In the genomic region with DNA sequence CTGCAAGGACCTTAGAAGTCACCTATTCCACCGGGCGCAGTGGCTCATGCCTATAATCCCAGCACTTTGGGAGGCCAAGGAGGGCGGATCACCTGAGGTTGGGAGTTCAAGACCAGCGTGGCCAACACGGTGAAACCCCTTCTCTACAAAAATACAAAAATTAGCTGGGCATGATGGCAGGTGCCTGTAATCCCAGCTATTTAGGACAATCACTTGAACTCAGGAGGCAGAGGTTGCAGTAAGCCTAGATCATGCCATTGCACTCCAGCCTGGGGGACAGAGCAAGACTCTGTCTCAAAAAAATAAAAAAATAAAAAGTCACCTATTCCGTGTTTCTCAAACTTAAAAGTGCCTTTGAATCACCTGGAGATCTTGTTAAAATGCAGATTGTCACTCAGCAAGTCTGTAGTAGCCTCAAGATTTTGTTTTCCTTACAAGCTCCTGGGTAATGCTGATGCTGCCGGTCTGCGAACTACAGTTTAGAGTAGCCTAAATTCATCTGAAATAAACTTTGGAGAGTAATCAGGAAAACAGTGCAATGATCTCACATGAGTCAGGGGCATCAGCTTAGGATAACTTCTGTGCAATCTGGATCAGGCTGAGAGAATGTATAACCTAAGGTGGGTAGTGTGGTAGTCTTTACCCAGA, we compare ENCODE assay signal across 9 cellular contexts. TPM values are rescaled to one million over a fixed set of nuclear protein-coding genes. Genes with fewer than 3 reads are reported as not detected.
DNase-seq lines count a peak whose midpoint lies in the region; ATAC-seq, FAIRE-seq and TF ChIP-seq lines count a peak whose summit lies in the region.
"Not testable (repeated sequence)": the region's sequence is repeated elsewhere in the genome, so short reads cannot be mapped to it uniquely, and the experiment has no call there.
"Had no signal": no experiment of that assay in that cellular context is flagged by ENCODE, and none has a peak within 500 bp of the region (broad histone marks: within the 10 kb centered on the region; RNA-seq: fewer than 3 reads in every experiment).

No MANE protein-coding gene starts in this region.

- not testable (repeated sequence) for H3K9ac ChIP-seq in HepG2 (ENCODE audit: insufficient read depth, low read depth, low read length)

- peaks cover 22% of the 10 kb centered on the region for H3K4me1 Mint-ChIP-seq in activated CD4-positive, alpha-beta T cell treated with anti-CD3 and anti-CD28 coated beads, Interleukin-2, amount 10 ng/mL, durations not matched to agents 24 days and 14 days
- peaks cover 23% of the 10 kb centered on the region for H3K4me1 Mint-ChIP-seq in activated T-cell treated with anti-CD3 and anti-CD28 coated beads, Interleukin-2, amount 50 U/mL, for 24 hours (ENCODE audit: low read depth)
- H3K4me1 Mint-ChIP-seq in activated naive CD8-positive, alpha-beta T cell (ENCODE audit: low read depth), result peaks cover 15% of the 10 kb centered on the region
- not testable (repeated sequence) for H3K4me1 Mint-ChIP-seq in endothelial cell (ENCODE audit: unreplicated experiment)

- not testable (repeated sequence) for TF ChIP-seq CTCF in endothelial cell (IDR thresholded peaks at IDR 0.05; ENCODE audit: unreplicated experiment); HepG2 (CRISPR knock-in tag; IDR thresholded peaks at IDR 0.05); spleen (IDR thresholded peaks at IDR 0.05 in 8 of 11, conservative IDR thresholded peaks at IDR 0.05 in 3 of 11)

- H3K27me3 Mint-ChIP-seq in activated CD4-positive, alpha-beta T cell treated with anti-CD3 and anti-CD28 coated beads, Interleukin-2, amount 10 ng/mL, durations not matched to agents 24 days and 14 days; activated T-cell treated with anti-CD3 and anti-CD28 coated beads, Interleukin-2, amount 50 U/mL, for 24 hours; activated naive CD8-positive, alpha-beta T cell; endothelial cell (ENCODE audit: unreplicated experiment): not testable (repeated sequence)

- H3K36me3 Mint-ChIP-seq in activated CD4-positive, alpha-beta T cell treated with anti-CD3 and anti-CD28 coated beads, Interleukin-2, amount 10 ng/mL, durations not matched to agents 24 days and 14 days (ENCODE audit: low read depth), result peaks cover 35% of the 10 kb centered on the region
- peaks cover 42% of the 10 kb centered on the region for H3K36me3 Mint-ChIP-seq in activated T-cell treated with anti-CD3 and anti-CD28 coated beads, Interleukin-2, amount 50 U/mL, for 24 hours (ENCODE audit: low read depth)
- H3K36me3 Mint-ChIP-seq in activated naive CD8-positive, alpha-beta T cell, result not testable (repeated sequence)
- H3K36me3 Mint-ChIP-seq in endothelial cell (ENCODE audit: low read depth, unreplicated experiment), result peaks cover 29% of the 10 kb centered on the region

- CTCF ChIA-PET in HepG2 (lab: Yijun Ruan, JAX; ENCODE audit: low intra/inter-chr PET ratio, low total read pairs), result interaction anchor here (1.6 to 5.4 kb wide), 2 partner anchors 16 to 47 kb away, joined by 3 to 86 read pairs; no protein-coding TSS in a partner anchor

- peak; percentile 4 for DNase-seq in OCI-M1 (lab: John Stamatoyannopoulos, UW)
- DNase-seq in activated CD4-positive, alpha-beta T cell treated with anti-CD3 and anti-CD28 coated beads, Interleukin-2, amount 10 ng/mL, durations not matched to agents 24 days and 14 days; activated T-cell treated with anti-CD3 and anti-CD28 coated beads, Interleukin-2, amount 50 U/mL, for 24 hours; endothelial cell (ENCODE audit: low spot score); HepG2 (ENCODE audit: low spot score); spleen: not testable (repeated sequence)

- not testable (repeated sequence) for TF ChIP-seq EP300 in HepG2 (IDR thresholded peaks at IDR 0.05; ENCODE audit: low read depth in 2 of 2, low read length in 2 of 2); HepG2 (CRISPR knock-in tag; IDR thresholded peaks at IDR 0.05; ENCODE audit: borderline replicate concordance)

- WGBS in HepG2 (ENCODE audit: low lambda C conversion rate), result 94% methylated on average over 8 of the region's 8 CpGs
- 88 to 92% (median 91%) methylated on average over 8 of the region's 8 CpGs for WGBS in spleen, 5 donors

- not testable (repeated sequence) for H3K4me3 Mint-ChIP-seq in activated CD4-positive, alpha-beta T cell treated with anti-CD3 and anti-CD28 coated beads, Interleukin-2, amount 10 ng/mL, durations not matched to agents 24 days and 14 days; activated T-cell treated with anti-CD3 and anti-CD28 coated beads, Interleukin-2, amount 50 U/mL, for 24 hours; activated naive CD8-positive, alpha-beta T cell
- H3K4me3 Mint-ChIP-seq in endothelial cell (ENCODE audit: unreplicated experiment), result peak overlapping the region; percentile 29

- H3K9me3 Mint-ChIP-seq in activated CD4-positive, alpha-beta T cell treated with anti-CD3 and anti-CD28 coated beads, Interleukin-2, amount 10 ng/mL, durations not matched to agents 24 days and 14 days; activated T-cell treated with anti-CD3 and anti-CD28 coated beads, Interleukin-2, amount 50 U/mL, for 24 hours; activated naive CD8-positive, alpha-beta T cell (ENCODE audit: low read depth); endothelial cell (ENCODE audit: unreplicated experiment): not testable (repeated sequence)

- not testable (repeated sequence) for H3K79me2 ChIP-seq in HepG2 (ENCODE audit: insufficient read depth, low read length)

- H3K4me2 ChIP-seq in HepG2 (ENCODE audit: low read depth, low read length), result peak overlapping the region; percentile 34; the same call in 1 of the 2 replicates

- not testable (repeated sequence) for H4K20me1 ChIP-seq in HepG2 (ENCODE audit: insufficient read depth, low read length)

- TF ChIP-seq RAD21 in HepG2 (CRISPR knock-in tag; IDR thresholded peaks at IDR 0.05), result not testable (repeated sequence)

- H3K27ac ChIP-seq in HepG2 (ENCODE audit: extremely low read length, insufficient read depth, low read length), result peak overlapping the region; percentile 44
- H3K27ac ChIP-seq in spleen, result peak overlapping the region in 6 of 8 donors; percentile 4 to 72 (median 54)

- H3K9me3 ChIP-seq in HepG2 (ENCODE audit: low read length); spleen: not testable (repeated sequence)

- H3K4me3 ChIP-seq in HepG2 (replicated peaks in 1 of 3; ENCODE audit: insufficient read depth in 1 of 3, low read depth in 2 of 3, low read length in 3 of 3); spleen: not testable (repeated sequence)

- in situ Hi-C loops in HepG2 (cut with HindIII; ENCODE audit: extremely low pct_ligation_motif_present, low pct_unique_long_range_greater_than_20kb), result loop anchor here (25.0 kb wide), 1 partner anchor 1518 kb away; a partner anchor contains a TSS

- POLR2A ChIA-PET in HepG2 (lab: Yijun Ruan, JAX), result interaction anchor here (1.0 to 11.8 kb wide), 9 partner anchors 9 to 90 kb away, joined by 3 to 594 read pairs (median 10); a partner anchor contains a TSS

- not testable (repeated sequence) for H2AFZ ChIP-seq in HepG2 (ENCODE audit: low read length)

- H3K27ac Mint-ChIP-seq in activated CD4-positive, alpha-beta T cell treated with anti-CD3 and anti-CD28 coated beads, Interleukin-2, amount 10 ng/mL, durations not matched to agents 24 days and 14 days, result peak overlapping the region; percentile 34
- H3K27ac Mint-ChIP-seq in activated T-cell treated with anti-CD3 and anti-CD28 coated beads, Interleukin-2, amount 50 U/mL, for 24 hours, result peak overlapping the region; percentile 71
- H3K27ac Mint-ChIP-seq in activated naive CD8-positive, alpha-beta T cell, result peak overlapping the region; percentile 22
- H3K27ac Mint-ChIP-seq in endothelial cell (ENCODE audit: unreplicated experiment), result not testable (repeated sequence)

- FAIRE-seq in HepG2 (lab: Jason Lieb, UNC), result not testable (repeated sequence)

- peaks cover 17 to 27% of the 10 kb centered on the region in 2 experiments for H3K36me3 ChIP-seq in HepG2 (replicated peaks in 1 of 2; ENCODE audit: control insufficient read depth in 1 of 2, insufficient read depth in 2 of 2, low read length in 2 of 2)
- H3K36me3 ChIP-seq in spleen, result peaks cover 0 to 45% (median 21%) of the 10 kb centered on the region in 6 donors

- intact Hi-C loops in activated CD4-positive, alpha-beta T cell treated with anti-CD3 and anti-CD28 coated beads, Interleukin-2, amount 10 ng/mL, durations not matched to agents 24 days and 14 days (cut with micrococcal nuclease); HepG2 (cut with micrococcal nuclease; ENCODE audit: unreplicated experiment); spleen (cut with DNase I; ENCODE audit: low total_unique reads): not testable (repeated sequence)

- ATAC-seq in HepG2, result peak; percentile 28

- BruUV-seq in HepG2 (replicated peaks; lab: Mats Ljungman, UMichigan), result not testable (repeated sequence)

- not testable (repeated sequence) for H3K27me3 ChIP-seq in HepG2 (ENCODE audit: control insufficient read depth in 1 of 2, insufficient read depth in 2 of 2, low read length in 2 of 2); spleen (replicated peaks in 1 of 7)

- TF ChIP-seq POLR2A in HepG2 (IDR thresholded peaks at IDR 0.05; ENCODE audit: insufficient read depth in 1 of 2, low read depth in 2 of 2, low read length in 2 of 2); spleen (IDR thresholded peaks at IDR 0.05): not testable (repeated sequence)

- H3K4me1 ChIP-seq in HepG2 (ENCODE audit: insufficient read depth, low read length) (peaks cover 60% of the 10 kb centered on the region), spleen (peaks cover 11 to 50% (median 41%) of the 10 kb centered on the region in 6 donors)

RNA-seq across cellular contexts. Expression of a gene that starts 8.8 kb away (rescaled TPM):
- total RNA-seq in activated CD4-positive, alpha-beta T cell treated with anti-CD3 and anti-CD28 coated beads, Interleukin-2, amount 10 ng/mL, durations not matched to agents 24 days and 14 days, result 55.8 and 57.3 TPM in 2 replicates
- total RNA-seq in endothelial cell (ENCODE audit: unreplicated experiment), result 38.2 TPM
- 257 and 342 TPM in 2 replicates for total RNA-seq in HepG2 (2016; rRNA removed; fragmentation: Illumina TruSeq; extraction: Trizol)
- 34.1 and 39.6 TPM in 2 replicates for total RNA-seq in HepG2 (2016; cell fraction: cytosol; rRNA removed; fragmentation: Illumina TruSeq; extraction: Trizol; ENCODE audit: low read depth)
- 258 and 327 TPM in 2 replicates for total RNA-seq in HepG2 (2016; cell fraction: insoluble cytoplasmic fraction; rRNA removed; fragmentation: Illumina TruSeq; extraction: Trizol)
- total RNA-seq in HepG2 (2016; cell fraction: membrane; rRNA removed; fragmentation: Illumina TruSeq; extraction: Trizol), result 160 and 166 TPM in 2 replicates
- total RNA-seq in HepG2 (2016; cell fraction: nucleus; rRNA removed; fragmentation: Illumina TruSeq; extraction: Trizol), result 174 and 191 TPM in 2 replicates
- polyA plus RNA-seq in HepG2 (2011; rRNA removed), result 150 and 176 TPM in 2 replicates
- polyA plus RNA-seq in HepG2 (2011; cell fraction: cytosol; rRNA removed), result 134 and 153 TPM in 2 replicates
- 221 and 233 TPM in 2 replicates for polyA plus RNA-seq in HepG2 (2011; cell fraction: nucleus; rRNA removed)
- polyA plus RNA-seq in HepG2 (2012), result 123 and 142 TPM in 2 replicates
- polyA plus RNA-seq in HepG2 (2016; cell fraction: cytosol; fragmentation: Illumina TruSeq; extraction: Trizol; ENCODE audit: low read depth), result 37.7 and 39.7 TPM in 2 replicates
- 251 and 268 TPM in 2 replicates for polyA plus RNA-seq in HepG2 (2016; cell fraction: insoluble cytoplasmic fraction; fragmentation: Illumina TruSeq; extraction: Trizol; ENCODE audit: low read depth)
- 114 and 116 TPM in 2 replicates for polyA plus RNA-seq in HepG2 (2016; cell fraction: membrane; fragmentation: Illumina TruSeq; extraction: Trizol; ENCODE audit: low read depth)
- 253 and 275 TPM in 2 replicates for polyA plus RNA-seq in HepG2 (2016; cell fraction: nucleus; fragmentation: Illumina TruSeq; extraction: Trizol; ENCODE audit: insufficient read depth, low read depth)
- 74.6 and 273 TPM in 2 replicates for polyA minus RNA-seq in HepG2 (2011; rRNA and poly(A)+ RNA removed; ENCODE audit: low replicate concordance)
- polyA minus RNA-seq in HepG2 (2011; cell fraction: cytosol; rRNA and poly(A)+ RNA removed), result 98.7 and 103 TPM in 2 replicates
- 146 and 181 TPM in 2 replicates for polyA minus RNA-seq in HepG2 (2011; cell fraction: nucleus; rRNA and poly(A)+ RNA removed)
- total RNA-seq in spleen, result 100 to 1,000 TPM in 2 of 7 donors, 10 to 100 TPM in 5; 73.8 to 110 (median 80.9) TPM
- 10 to 100 TPM; 28.7 to 42.5 (median 32.4) TPM for polyA plus RNA-seq in spleen

RNA-seq across cellular contexts. Expression of a gene that starts 9.0 kb away (rescaled TPM):
- total RNA-seq in activated CD4-positive, alpha-beta T cell treated with anti-CD3 and anti-CD28 coated beads, Interleukin-2, amount 10 ng/mL, durations not matched to agents 24 days and 14 days, result 0.96 and 1.2 TPM in 2 replicates
- 1.2 TPM for total RNA-seq in endothelial cell (ENCODE audit: unreplicated experiment)
- total RNA-seq in HepG2 (2016; rRNA removed; fragmentation: Illumina TruSeq; extraction: Trizol), result 4.7 and 5.2 TPM in 2 replicates
- total RNA-seq in HepG2 (2016; cell fraction: cytosol; rRNA removed; fragmentation: Illumina TruSeq; extraction: Trizol; ENCODE audit: low read depth), result 6.6 and 7.1 TPM in 2 replicates
- 4.7 and 5.6 TPM in 2 replicates for total RNA-seq in HepG2 (2016; cell fraction: insoluble cytoplasmic fraction; rRNA removed; fragmentation: Illumina TruSeq; extraction: Trizol)
- total RNA-seq in HepG2 (2016; cell fraction: membrane; rRNA removed; fragmentation: Illumina TruSeq; extraction: Trizol), result 9.2 and 10.6 TPM in 2 replicates
- total RNA-seq in HepG2 (2016; cell fraction: nucleus; rRNA removed; fragmentation: Illumina TruSeq; extraction: Trizol), result 3.4 and 5.1 TPM in 2 replicates
- polyA plus RNA-seq in HepG2 (2011; rRNA removed), result 2.5 and 3.4 TPM in 2 replicates
- 2.9 and 5.2 TPM in 2 replicates for polyA plus RNA-seq in HepG2 (2011; cell fraction: cytosol; rRNA removed)
- polyA plus RNA-seq in HepG2 (2011; cell fraction: nucleus; rRNA removed), result 3.5 and 3.9 TPM in 2 replicates
- 2.2 and 2.5 TPM in 2 replicates for polyA plus RNA-seq in HepG2 (2012)
- 3.4 and 5.1 TPM in 2 replicates for polyA plus RNA-seq in HepG2 (2016; cell fraction: cytosol; fragmentation: Illumina TruSeq; extraction: Trizol; ENCODE audit: low read depth)
- 4.5 and 4.7 TPM in 2 replicates for polyA plus RNA-seq in HepG2 (2016; cell fraction: insoluble cytoplasmic fraction; fragmentation: Illumina TruSeq; extraction: Trizol; ENCODE audit: low read depth)
- polyA plus RNA-seq in HepG2 (2016; cell fraction: membrane; fragmentation: Illumina TruSeq; extraction: Trizol; ENCODE audit: low read depth), result 6.1 and 7.7 TPM in 2 replicates
- 3.5 and 4.8 TPM in 2 replicates for polyA plus RNA-seq in HepG2 (2016; cell fraction: nucleus; fragmentation: Illumina TruSeq; extraction: Trizol; ENCODE audit: insufficient read depth, low read depth)
- 0.58 and 9.0 TPM in 2 replicates for polyA minus RNA-seq in HepG2 (2011; rRNA and poly(A)+ RNA removed; ENCODE audit: low replicate concordance)
- 3.0 and 3.9 TPM in 2 replicates for polyA minus RNA-seq in HepG2 (2011; cell fraction: cytosol; rRNA and poly(A)+ RNA removed)
- 6.1 and 6.6 TPM in 2 replicates for polyA minus RNA-seq in HepG2 (2011; cell fraction: nucleus; rRNA and poly(A)+ RNA removed)
- total RNA-seq in spleen, result 1 to 10 TPM; 2.0 to 7.8 (median 4.2) TPM
- polyA plus RNA-seq in spleen, result 1 to 10 TPM; 2.7 to 4.7 (median 3.7) TPM

RNA-seq across cellular contexts. Expression of a gene that starts 11.6 kb away (rescaled TPM):
- 63.6 and 64.2 TPM in 2 replicates for total RNA-seq in activated CD4-positive, alpha-beta T cell treated with anti-CD3 and anti-CD28 coated beads, Interleukin-2, amount 10 ng/mL, durations not matched to agents 24 days and 14 days
- total RNA-seq in endothelial cell (ENCODE audit: unreplicated experiment), result 23.9 TPM
- 118 and 129 TPM in 2 replicates for total RNA-seq in HepG2 (2016; rRNA removed; fragmentation: Illumina TruSeq; extraction: Trizol)
- 29.7 and 32.7 TPM in 2 replicates for total RNA-seq in HepG2 (2016; cell fraction: cytosol; rRNA removed; fragmentation: Illumina TruSeq; extraction: Trizol; ENCODE audit: low read depth)
- total RNA-seq in HepG2 (2016; cell fraction: insoluble cytoplasmic fraction; rRNA removed; fragmentation: Illumina TruSeq; extraction: Trizol), result 112 and 129 TPM in 2 replicates
- total RNA-seq in HepG2 (2016; cell fraction: membrane; rRNA removed; fragmentation: Illumina TruSeq; extraction: Trizol), result 38.2 and 39.1 TPM in 2 replicates
- total RNA-seq in HepG2 (2016; cell fraction: nucleus; rRNA removed; fragmentation: Illumina TruSeq; extraction: Trizol), result 96.7 and 121 TPM in 2 replicates
- 272 and 316 TPM in 2 replicates for polyA plus RNA-seq in HepG2 (2011; rRNA removed)
- 238 and 309 TPM in 2 replicates for polyA plus RNA-seq in HepG2 (2011; cell fraction: cytosol; rRNA removed)
- polyA plus RNA-seq in HepG2 (2011; cell fraction: nucleus; rRNA removed), result 309 TPM in 2 replicates
- polyA plus RNA-seq in HepG2 (2012), result 216 and 286 TPM in 2 replicates
- 19.2 and 20.8 TPM in 2 replicates for polyA plus RNA-seq in HepG2 (2016; cell fraction: cytosol; fragmentation: Illumina TruSeq; extraction: Trizol; ENCODE audit: low read depth)
- 122 and 140 TPM in 2 replicates for polyA plus RNA-seq in HepG2 (2016; cell fraction: insoluble cytoplasmic fraction; fragmentation: Illumina TruSeq; extraction: Trizol; ENCODE audit: low read depth)
- polyA plus RNA-seq in HepG2 (2016; cell fraction: membrane; fragmentation: Illumina TruSeq; extraction: Trizol; ENCODE audit: low read depth), result 27.1 and 31.0 TPM in 2 replicates
- 172 and 175 TPM in 2 replicates for polyA plus RNA-seq in HepG2 (2016; cell fraction: nucleus; fragmentation: Illumina TruSeq; extraction: Trizol; ENCODE audit: insufficient read depth, low read depth)
- 87.1 and 691 TPM in 2 replicates for polyA minus RNA-seq in HepG2 (2011; rRNA and poly(A)+ RNA removed; ENCODE audit: low replicate concordance)
- polyA minus RNA-seq in HepG2 (2011; cell fraction: cytosol; rRNA and poly(A)+ RNA removed), result 204 and 209 TPM in 2 replicates
- 128 and 158 TPM in 2 replicates for polyA minus RNA-seq in HepG2 (2011; cell fraction: nucleus; rRNA and poly(A)+ RNA removed)
- 10 to 100 TPM; 31.4 to 52.3 (median 34.9) TPM for total RNA-seq in spleen
- 10 to 100 TPM; 25.3 to 35.7 (median 27.9) TPM for polyA plus RNA-seq in spleen

RNA-seq across cellular contexts. Expression of a gene that starts 24.7 kb away (rescaled TPM):
- 0.26 and 0.54 TPM in 2 replicates for total RNA-seq in activated CD4-positive, alpha-beta T cell treated with anti-CD3 and anti-CD28 coated beads, Interleukin-2, amount 10 ng/mL, durations not matched to agents 24 days and 14 days
- total RNA-seq in endothelial cell (ENCODE audit: unreplicated experiment) (0.59 TPM), HepG2 (2016; rRNA removed; fragmentation: Illumina TruSeq; extraction: Trizol) (3.1 and 5.8 TPM in 2 replicates), spleen (10 to 100 TPM in 2 of 7 donors, 1 to 10 TPM in 5; 3.7 to 12.9 (median 9.0) TPM)
- 2.1 and 4.3 TPM in 2 replicates for total RNA-seq in HepG2 (2016; cell fraction: cytosol; rRNA removed; fragmentation: Illumina TruSeq; extraction: Trizol; ENCODE audit: low read depth)
- total RNA-seq in HepG2 (2016; cell fraction: insoluble cytoplasmic fraction; rRNA removed; fragmentation: Illumina TruSeq; extraction: Trizol), result 4.0 and 5.2 TPM in 2 replicates
- 2.2 and 3.3 TPM in 2 replicates for total RNA-seq in HepG2 (2016; cell fraction: membrane; rRNA removed; fragmentation: Illumina TruSeq; extraction: Trizol)
- total RNA-seq in HepG2 (2016; cell fraction: nucleus; rRNA removed; fragmentation: Illumina TruSeq; extraction: Trizol), result 4.1 and 5.6 TPM in 2 replicates
- polyA plus RNA-seq in HepG2 (2011; rRNA removed) (2.7 and 3.6 TPM in 2 replicates), spleen (1 to 10 TPM; 4.6 to 9.6 (median 8.3) TPM)
- polyA plus RNA-seq in HepG2 (2011; cell fraction: cytosol; rRNA removed), result 2.3 and 4.4 TPM in 2 replicates
- polyA plus RNA-seq in HepG2 (2011; cell fraction: nucleus; rRNA removed), result 11.8 and 15.0 TPM in 2 replicates
- 2.5 and 2.7 TPM in 2 replicates for polyA plus RNA-seq in HepG2 (2012)
- polyA plus RNA-seq in HepG2 (2016; cell fraction: cytosol; fragmentation: Illumina TruSeq; extraction: Trizol; ENCODE audit: low read depth), result 3.0 and 3.4 TPM in 2 replicates
- 2.7 and 3.0 TPM in 2 replicates for polyA plus RNA-seq in HepG2 (2016; cell fraction: insoluble cytoplasmic fraction; fragmentation: Illumina TruSeq; extraction: Trizol; ENCODE audit: low read depth)
- 1.9 and 2.4 TPM in 2 replicates for polyA plus RNA-seq in HepG2 (2016; cell fraction: membrane; fragmentation: Illumina TruSeq; extraction: Trizol; ENCODE audit: low read depth)
- polyA plus RNA-seq in HepG2 (2016; cell fraction: nucleus; fragmentation: Illumina TruSeq; extraction: Trizol; ENCODE audit: insufficient read depth, low read depth), result 6.4 and 7.9 TPM in 2 replicates
- 1.6 and 7.9 TPM in 2 replicates for polyA minus RNA-seq in HepG2 (2011; rRNA and poly(A)+ RNA removed; ENCODE audit: low replicate concordance)
- 2.1 TPM in 2 replicates for polyA minus RNA-seq in HepG2 (2011; cell fraction: cytosol; rRNA and poly(A)+ RNA removed)
- polyA minus RNA-seq in HepG2 (2011; cell fraction: nucleus; rRNA and poly(A)+ RNA removed), result 3.9 and 4.2 TPM in 2 replicates
- total RNA-seq: A673 had no signal
- polyA plus RNA-seq: CD8-positive, alpha-beta memory T cell had no signal

RNA-seq across cellular contexts. Expression of a gene that starts 30.3 kb away (rescaled TPM):
- 300 and 306 TPM in 2 replicates for total RNA-seq in activated CD4-positive, alpha-beta T cell treated with anti-CD3 and anti-CD28 coated beads, Interleukin-2, amount 10 ng/mL, durations not matched to agents 24 days and 14 days
- total RNA-seq in endothelial cell (ENCODE audit: unreplicated experiment) (43.6 TPM), HepG2 (2016; rRNA removed; fragmentation: Illumina TruSeq; extraction: Trizol) (608 and 713 TPM in 2 replicates), spleen (100 to 1,000 TPM; 157 to 303 (median 247) TPM)
- total RNA-seq in HepG2 (2016; cell fraction: cytosol; rRNA removed; fragmentation: Illumina TruSeq; extraction: Trizol; ENCODE audit: low read depth), result 168 and 169 TPM in 2 replicates
- total RNA-seq in HepG2 (2016; cell fraction: insoluble cytoplasmic fraction; rRNA removed; fragmentation: Illumina TruSeq; extraction: Trizol), result 588 and 713 TPM in 2 replicates
- 219 and 226 TPM in 2 replicates for total RNA-seq in HepG2 (2016; cell fraction: membrane; rRNA removed; fragmentation: Illumina TruSeq; extraction: Trizol)
- 227 and 232 TPM in 2 replicates for total RNA-seq in HepG2 (2016; cell fraction: nucleus; rRNA removed; fragmentation: Illumina TruSeq; extraction: Trizol)
- polyA plus RNA-seq in HepG2 (2011; rRNA removed) (144 and 159 TPM in 2 replicates), spleen (100 to 1,000 TPM; 349 to 441 (median 364) TPM)
- 166 and 205 TPM in 2 replicates for polyA plus RNA-seq in HepG2 (2011; cell fraction: cytosol; rRNA removed)
- polyA plus RNA-seq in HepG2 (2011; cell fraction: nucleus; rRNA removed), result 178 and 230 TPM in 2 replicates
- 318 and 352 TPM in 2 replicates for polyA plus RNA-seq in HepG2 (2012)
- polyA plus RNA-seq in HepG2 (2016; cell fraction: cytosol; fragmentation: Illumina TruSeq; extraction: Trizol; ENCODE audit: low read depth), result 166 and 179 TPM in 2 replicates
- 679 and 694 TPM in 2 replicates for polyA plus RNA-seq in HepG2 (2016; cell fraction: insoluble cytoplasmic fraction; fragmentation: Illumina TruSeq; extraction: Trizol; ENCODE audit: low read depth)
- 175 and 190 TPM in 2 replicates for polyA plus RNA-seq in HepG2 (2016; cell fraction: membrane; fragmentation: Illumina TruSeq; extraction: Trizol; ENCODE audit: low read depth)
- polyA plus RNA-seq in HepG2 (2016; cell fraction: nucleus; fragmentation: Illumina TruSeq; extraction: Trizol; ENCODE audit: insufficient read depth, low read depth), result 333 and 365 TPM in 2 replicates
- 25.5 and 44.3 TPM in 2 replicates for polyA minus RNA-seq in HepG2 (2011; rRNA and poly(A)+ RNA removed; ENCODE audit: low replicate concordance)
- 59.6 and 69.7 TPM in 2 replicates for polyA minus RNA-seq in HepG2 (2011; cell fraction: cytosol; rRNA and poly(A)+ RNA removed)
- polyA minus RNA-seq in HepG2 (2011; cell fraction: nucleus; rRNA and poly(A)+ RNA removed), result 42.1 and 46.1 TPM in 2 replicates
